ENCODE assay signal across 9 cellular contexts in genomic region chr7:116209561-116210070, GRCh38. TPM values are rescaled to one million over a fixed set of nuclear protein-coding genes. Genes with fewer than 3 reads are reported as not detected.
DNase-seq lines count a peak whose midpoint lies in the region; ATAC-seq, FAIRE-seq and TF ChIP-seq lines count a peak whose summit lies in the region.
"Had no signal": no experiment of that assay in that cellular context is flagged by ENCODE, and none has a peak within 500 bp of the region (broad histone marks: within the 10 kb centered on the region; RNA-seq: fewer than 3 reads in every experiment).

No MANE protein-coding gene starts in this region.

- H3K9me3 Mint-ChIP-seq in neural crest cell: no peaks in the 10 kb centered on the region

- H3K27me3 ChIP-seq in brain microvascular endothelial cell (replicated peaks): no peaks in the 10 kb centered on the region
- H3K27me3 ChIP-seq: esophagus squamous epithelium had no signal

- H3K36me3 Mint-ChIP-seq in neural crest cell (ENCODE audit: low read depth): no peaks in the 10 kb centered on the region

- TF ChIP-seq CTCF in brain microvascular endothelial cell (IDR thresholded peaks at IDR 0.05; ENCODE audit: low read depth, low read length, missing control alignments) (no peak), neural crest cell (conservative IDR thresholded peaks at IDR 0.05) (no peak)

- no peak for ATAC-seq in HG03159 (IDR thresholded peaks at IDR 0.05; ENCODE audit: unreplicated experiment)

- peak overlapping the region; percentile 95 for H3K27ac ChIP-seq in brain microvascular endothelial cell

- H3K4me1 Mint-ChIP-seq in neural crest cell: peaks cover 22% of the 10 kb centered on the region

- in situ Hi-C loops in brain microvascular endothelial cell (cut with HindIII; ENCODE audit: low pct_ligation_motif_present, low sequenced_read_pairs): no loop called here

- H3K36me3 ChIP-seq in brain microvascular endothelial cell (replicated peaks): no peaks in the 10 kb centered on the region
- H3K36me3 ChIP-seq: esophagus squamous epithelium had no signal

- H3K27ac Mint-ChIP-seq in neural crest cell (ENCODE audit: unreplicated experiment): no peak overlapping the region

- peaks cover 47% of the 10 kb centered on the region for H3K27me3 Mint-ChIP-seq in neural crest cell (ENCODE audit: low read depth)

- peak overlapping the region; percentile 69 for H3K4me3 Mint-ChIP-seq in neural crest cell

- FAIRE-seq in GM19239 (lab: Jason Lieb, UNC): no peak

- peak overlapping the region; percentile 89 for H3K4me3 ChIP-seq in brain microvascular endothelial cell (ENCODE audit: low read depth, low read length)

- DNase-seq in ELR (ENCODE audit: low read depth) (peak; percentile 40), NCI-H69 (lab: John Stamatoyannopoulos, UW) (peak; percentile 13), brain microvascular endothelial cell (no peak), neural crest cell (ENCODE audit: low read depth, low spot score) (no peak), GM19239 (ENCODE audit: insufficient read length, low spot score) (no peak), NCI-H526 treated with DMSO at 0.1 percent for 48 hours (lab: John Stamatoyannopoulos, UW) (no peak), hepatic stellate cell (ENCODE audit: low spot score) (no peak)
- DNase-seq: esophagus squamous epithelium had no signal

RNA-seq across cellular contexts. Expression of gene TES, which starts 0.7 kb away (rescaled TPM):
- total RNA-seq in neural crest cell: 15.0 and 18.7 TPM in 2 replicates

Comparison
In these comparisons a context has a peak if more than half of its experiments do, and no peak if none do; other contexts are left out.
1. DNase-seq: peak in ELR (single experiment) and NCI-H69 (single experiment); none in brain microvascular endothelial cell (single experiment), neural crest cell (single experiment), GM19239 (single experiment), NCI-H526 treated with DMSO at 0.1 percent for 48 hours (single experiment) and hepatic stellate cell (single experiment).